ENCODE assay signal across 8 cellular contexts in genomic region chr3:187679638-187680396, GRCh38. TPM values are rescaled to one million over a fixed set of nuclear protein-coding genes. Genes with fewer than 3 reads are reported as not detected.
DNase-seq lines count a peak whose midpoint lies in the region; ATAC-seq and TF ChIP-seq lines count a peak whose summit lies in the region.

No MANE protein-coding gene starts in this region.

- peaks cover 48% of the 10 kb centered on the region for H3K27me3 Mint-ChIP-seq in neural crest cell (ENCODE audit: low read depth)

- no peaks in the 10 kb centered on the region for H3K9me3 Mint-ChIP-seq in neural crest cell

- peak overlapping the region; percentile 7 for H3K27ac Mint-ChIP-seq in neural crest cell (ENCODE audit: unreplicated experiment)

- WGBS in stomach, 5 donors: 28 to 32% (median 29%) methylated on average over 7 of the region's 7 CpGs

- in situ Hi-C loops in ACHN (cut with HindIII; ENCODE audit: low pct_ligation_motif_present, low pct_unique_long_range_greater_than_20kb, low sequenced_read_pairs): loop anchor here (25.0 kb wide), 1 partner anchor 368 kb away; no protein-coding TSS in a partner anchor

- intact Hi-C loops in stomach (cut with DNase I; ENCODE audit: low total_unique reads): loop anchor here (10.0 kb wide), 2 partner anchors 65 to 455 kb away; no protein-coding TSS in a partner anchor

- H3K4me3 Mint-ChIP-seq in neural crest cell: no peak overlapping the region

- no peak for TF ChIP-seq EP300 in stomach (IDR thresholded peaks at IDR 0.05)

- peak; percentile 67 for DNase-seq in ACHN
- peak; percentile 33 for DNase-seq in Jurkat, Clone E6-1 (ENCODE audit: low read depth, low spot score)
- DNase-seq in OCI-M2 (lab: John Stamatoyannopoulos, UW; ENCODE audit: unreplicated experiment): peak; percentile 1
- peak; percentile 65 for DNase-seq in activated T-cell treated with anti-CD3 and anti-CD28 coated beads, Interleukin-2, amount 50 U/mL, for 1 hour
- peak; percentile 81 for DNase-seq in fibroblast of peridontal ligament (ENCODE audit: extremely low read depth)
- peak; percentile 88 for DNase-seq in neural crest cell (ENCODE audit: low read depth, low spot score)
- peak; percentile 86 for DNase-seq in stomach

- ATAC-seq in GM19035 (IDR thresholded peaks at IDR 0.05; ENCODE audit: unreplicated experiment): peak; percentile 74

- H3K36me3 ChIP-seq in stomach: no peaks in the 10 kb centered on the region

- peaks cover 5% of the 10 kb centered on the region for H3K4me1 Mint-ChIP-seq in neural crest cell

- peak; percentile 89 for TF ChIP-seq CTCF in neural crest cell (conservative IDR thresholded peaks at IDR 0.05)
- TF ChIP-seq CTCF in stomach (IDR thresholded peaks at IDR 0.05): peak in 5 of 7 experiments; percentile 87 to 97 (median 89)

- peaks cover 0 to 4% (median 3%) of the 10 kb centered on the region in 4 donors for H3K9me3 ChIP-seq in stomach

- no peaks in the 10 kb centered on the region for H3K36me3 Mint-ChIP-seq in neural crest cell (ENCODE audit: low read depth)

- no peak for TF ChIP-seq POLR2A in stomach (IDR thresholded peaks at IDR 0.05)

- H3K27ac ChIP-seq in stomach: no peak overlapping the region

- H3K27me3 ChIP-seq in stomach: peaks cover 0 to 12% (median 0%) of the 10 kb centered on the region in 3 donors

- H3K4me3 ChIP-seq in Jurkat, Clone E6-1 (ENCODE audit: low read length): no peak overlapping the region
- no peak overlapping the region for H3K4me3 ChIP-seq in stomach

- H3K4me1 ChIP-seq in stomach: peaks cover 0 to 12% (median 7%) of the 10 kb centered on the region in 4 donors

RNA-seq across cellular contexts. Expression of gene SST, which starts 9.6 kb away (rescaled TPM):
- polyA plus RNA-seq in Jurkat, Clone E6-1 (2012; ENCODE audit: insufficient read depth, insufficient read length): not detected
- total RNA-seq in neural crest cell (4.5 and 4.6 TPM in 2 replicates), stomach (100 to 1,000 TPM in 2 of 5 donors, 10 to 100 TPM in 1, 1 to 10 TPM in 1, not detected in 1; 1.3 to 331 (median 111) TPM)
- polyA plus RNA-seq in stomach: 100 to 1,000 TPM; 142 to 677 (median 204) TPM

RNA-seq across cellular contexts. Expression of gene RTP2, which starts 22.5 kb away (rescaled TPM):
- not detected for polyA plus RNA-seq in Jurkat, Clone E6-1 (2012; ENCODE audit: insufficient read depth, insufficient read length)
- not detected in 2 replicates for total RNA-seq in neural crest cell
- total RNA-seq in stomach: not detected
- not detected for polyA plus RNA-seq in stomach

Comparison
In these comparisons a context has a peak if more than half of its experiments do, and no peak if none do; other contexts are left out.
1. DNase-seq: peak in every context shown above with its lines; median percentile 88 in neural crest cell; 86 in stomach; 81 in fibroblast of peridontal ligament; 67 in ACHN; 65 in activated T-cell treated with anti-CD3 and anti-CD28 coated beads, Interleukin-2, amount 50 U/mL, for 1 hour; 33 in Jurkat, Clone E6-1; 1 in OCI-M2.